ENCODE assay signal across 24 cellular contexts in the genomic region with DNA sequence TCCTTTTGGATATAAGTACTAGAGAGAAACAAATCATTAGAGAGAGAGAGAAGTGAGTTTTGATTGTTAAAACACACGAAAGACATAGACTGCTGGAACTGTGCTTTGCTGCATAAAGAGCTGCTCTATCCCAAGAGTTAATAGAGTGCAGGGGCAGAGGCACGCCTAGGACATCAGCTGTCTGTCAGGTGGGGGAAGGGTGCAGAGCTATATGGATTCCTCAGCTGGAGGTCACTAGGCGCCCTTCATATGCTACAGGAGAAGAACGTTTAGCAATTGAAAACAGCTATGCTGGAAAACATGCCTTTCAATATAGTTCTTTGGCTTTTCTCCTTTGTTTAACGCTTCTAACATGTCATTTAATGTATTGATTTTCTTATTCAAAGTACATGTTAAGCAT.
"Had no signal": no experiment of that assay in that cellular context is flagged by ENCODE, and none has a peak within 500 bp of the region (broad histone marks: within the 10 kb centered on the region; RNA-seq: fewer than 3 reads in every experiment).

No MANE protein-coding gene starts in this region.

- H3K36me3 Mint-ChIP-seq: activated naive CD8-positive, alpha-beta T cell treated with anti-CD3 and anti-CD28 coated beads for 36 hours; natural killer cell; neural progenitor cell; stimulated activated naive B cell treated with anti-CD40 and anti-IgM and Interleukin-4, amounts not matched to agents 10 μg/mL and 1 μg/mL and 100 μg/mL, for 72 hours had no signal

- H3K9me3 Mint-ChIP-seq: activated naive CD4-positive, alpha-beta T cell treated with anti-CD3 and anti-CD28 coated beads for 36 hours; activated naive CD8-positive, alpha-beta T cell treated with anti-CD3 and anti-CD28 coated beads for 36 hours; neural progenitor cell; stimulated activated naive B cell treated with anti-CD40 and anti-IgM and Interleukin-4, amounts not matched to agents 10 μg/mL and 1 μg/mL and 100 μg/mL, for 72 hours had no signal

- H3K4me3 ChIP-seq: adrenal gland, body of pancreas, hepatocyte, left lung, lower lobe of right lung, neural progenitor cell, suprapubic skin, tibial artery, upper lobe of right lung had no signal

- H3K36me3 ChIP-seq: adrenal gland, left lung, lower lobe of right lung, neural progenitor cell, suprapubic skin, tibial artery, upper lobe of right lung had no signal

- H3K27ac Mint-ChIP-seq: activated naive CD4-positive, alpha-beta T cell treated with anti-CD3 and anti-CD28 coated beads for 36 hours; activated naive CD8-positive, alpha-beta T cell treated with anti-CD3 and anti-CD28 coated beads for 36 hours; natural killer cell; neural progenitor cell; stimulated activated naive B cell treated with anti-CD40 and anti-IgM and Interleukin-4, amounts not matched to agents 10 μg/mL and 1 μg/mL and 100 μg/mL, for 72 hours had no signal

- H3K4me3 Mint-ChIP-seq: activated naive CD4-positive, alpha-beta T cell treated with anti-CD3 and anti-CD28 coated beads for 36 hours; activated naive CD8-positive, alpha-beta T cell treated with anti-CD3 and anti-CD28 coated beads for 36 hours; natural killer cell; neural progenitor cell; stimulated activated naive B cell treated with anti-CD40 and anti-IgM and Interleukin-4, amounts not matched to agents 10 μg/mL and 1 μg/mL and 100 μg/mL, for 72 hours had no signal

- H3K9ac ChIP-seq: neural progenitor cell had no signal

- H3K9me3 ChIP-seq: adrenal gland, body of pancreas, left lung, lower lobe of right lung, suprapubic skin, tibial artery, upper lobe of right lung had no signal

- H3K4me1 ChIP-seq: adrenal gland, body of pancreas, left lung, lower lobe of right lung, suprapubic skin, tibial artery, upper lobe of right lung had no signal

- ATAC-seq: body of pancreas; left lung; lower lobe of right lung; natural killer cell; right cardiac atrium; stimulated activated naive B cell treated with anti-CD40 and anti-IgM and Interleukin-4, amounts not matched to agents 10 μg/mL and 1 μg/mL and 100 μg/mL, for 72 hours; upper lobe of right lung had no signal

- H3K27me3 ChIP-seq: adrenal gland, body of pancreas, hepatocyte, left lung, neural progenitor cell, suprapubic skin, tibial artery, upper lobe of right lung had no signal

- H3K27ac ChIP-seq: adrenal gland, body of pancreas, hepatocyte, left lung, lower lobe of right lung, neural progenitor cell, suprapubic skin, tibial artery, upper lobe of right lung had no signal

- H3K4me1 Mint-ChIP-seq: activated naive CD8-positive, alpha-beta T cell treated with anti-CD3 and anti-CD28 coated beads for 36 hours; natural killer cell; stimulated activated naive B cell treated with anti-CD40 and anti-IgM and Interleukin-4, amounts not matched to agents 10 μg/mL and 1 μg/mL and 100 μg/mL, for 72 hours had no signal

- DNase-seq: activated CD4-positive, alpha-beta T cell treated with anti-CD3 and anti-CD28 coated beads for 48 hours; activated CD4-positive, alpha-beta T cell treated with anti-CD3 and anti-CD28 coated beads, Interleukin-2, amount 50 U/mL, for 48 hours; activated CD8-positive, alpha-beta memory T cell treated with anti-CD3 and anti-CD28 coated beads for 24 hours; activated effector memory CD4-positive, alpha-beta T cell treated with Interleukin-2 at 50 U/mL for 16 hours; activated naive CD4-positive, alpha-beta T cell treated with anti-CD3 and anti-CD28 coated beads for 36 hours; activated naive CD8-positive, alpha-beta T cell treated with anti-CD3 and anti-CD28 coated beads for 36 hours; adrenal gland; aorta; body of pancreas; dermis blood vessel endothelial cell; effector CD4-positive, alpha-beta T cell; left lung; lower lobe of right lung; mesendoderm; natural killer cell; right cardiac atrium; stimulated activated CD4-positive, alpha-beta T cell treated with anti-CD3 and anti-CD28 coated beads, Interleukin-15, amount 100 ng/mL, for 24 hours; stimulated activated CD4-positive, alpha-beta T cell treated with anti-CD3 and anti-CD28 coated beads, Interleukin-2, amount 100 ng/mL, for 24 hours; stimulated activated naive B cell treated with anti-CD40 and anti-IgM and Interleukin-4, amounts not matched to agents 10 μg/mL and 1 μg/mL and 100 μg/mL, for 72 hours; tibial artery; upper lobe of right lung had no signal
